Comparison of ENCODE assay signal across 1 cellular context in genomic region chr17:74748279-74748528, GRCh38.
TF ChIP-seq lines count a peak whose summit lies in the region.

No MANE protein-coding gene starts in this region.

TF ChIP-seq in liver, 16 proteins besides CTCF, POLR2A, EP300 and RAD21 (continued from another document):
- TF ChIP-seq, protein P1, sequence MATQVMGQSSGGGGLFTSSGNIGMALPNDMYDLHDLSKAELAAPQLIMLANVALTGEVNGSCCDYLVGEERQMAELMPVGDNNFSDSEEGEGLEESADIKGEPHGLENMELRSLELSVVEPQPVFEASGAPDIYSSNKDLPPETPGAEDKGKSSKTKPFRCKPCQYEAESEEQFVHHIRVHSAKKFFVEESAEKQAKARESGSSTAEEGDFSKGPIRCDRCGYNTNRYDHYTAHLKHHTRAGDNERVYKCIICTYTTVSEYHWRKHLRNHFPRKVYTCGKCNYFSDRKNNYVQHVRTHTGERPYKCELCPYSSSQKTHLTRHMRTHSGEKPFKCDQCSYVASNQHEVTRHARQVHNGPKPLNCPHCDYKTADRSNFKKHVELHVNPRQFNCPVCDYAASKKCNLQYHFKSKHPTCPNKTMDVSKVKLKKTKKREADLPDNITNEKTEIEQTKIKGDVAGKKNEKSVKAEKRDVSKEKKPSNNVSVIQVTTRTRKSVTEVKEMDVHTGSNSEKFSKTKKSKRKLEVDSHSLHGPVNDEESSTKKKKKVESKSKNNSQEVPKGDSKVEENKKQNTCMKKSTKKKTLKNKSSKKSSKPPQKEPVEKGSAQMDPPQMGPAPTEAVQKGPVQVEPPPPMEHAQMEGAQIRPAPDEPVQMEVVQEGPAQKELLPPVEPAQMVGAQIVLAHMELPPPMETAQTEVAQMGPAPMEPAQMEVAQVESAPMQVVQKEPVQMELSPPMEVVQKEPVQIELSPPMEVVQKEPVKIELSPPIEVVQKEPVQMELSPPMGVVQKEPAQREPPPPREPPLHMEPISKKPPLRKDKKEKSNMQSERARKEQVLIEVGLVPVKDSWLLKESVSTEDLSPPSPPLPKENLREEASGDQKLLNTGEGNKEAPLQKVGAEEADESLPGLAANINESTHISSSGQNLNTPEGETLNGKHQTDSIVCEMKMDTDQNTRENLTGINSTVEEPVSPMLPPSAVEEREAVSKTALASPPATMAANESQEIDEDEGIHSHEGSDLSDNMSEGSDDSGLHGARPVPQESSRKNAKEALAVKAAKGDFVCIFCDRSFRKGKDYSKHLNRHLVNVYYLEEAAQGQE (IDR thresholded peaks at IDR 0.05), result no peak
- TF ChIP-seq YY1 (IDR thresholded peaks at IDR 0.05) (no peak), HNF4A (conservative IDR thresholded peaks at IDR 0.05) (no peak), SP1 (IDR thresholded peaks at IDR 0.05) (no peak), NR2F2 (IDR thresholded peaks at IDR 0.05) (no peak), FOXA1 (IDR thresholded peaks at IDR 0.05) (no peak), GABPA (IDR thresholded peaks at IDR 0.05 in 1 of 2, conservative IDR thresholded peaks at IDR 0.05 in 1 of 2) (no peak), JUND (IDR thresholded peaks at IDR 0.05) (no peak), ATF3 (IDR thresholded peaks at IDR 0.05) (no peak)
- TF ChIP-seq, protein P2, sequence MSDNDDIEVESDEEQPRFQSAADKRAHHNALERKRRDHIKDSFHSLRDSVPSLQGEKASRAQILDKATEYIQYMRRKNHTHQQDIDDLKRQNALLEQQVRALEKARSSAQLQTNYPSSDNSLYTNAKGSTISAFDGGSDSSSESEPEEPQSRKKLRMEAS (IDR thresholded peaks at IDR 0.05), result no peak
